Comparison of ENCODE assay signal across 9 cellular contexts in genomic region chr13:20567881-20568528, GRCh38. TPM values are rescaled to one million over a fixed set of nuclear protein-coding genes. Genes with fewer than 3 reads are reported as not detected.
DNase-seq lines count a peak whose midpoint lies in the region; ATAC-seq and TF ChIP-seq lines count a peak whose summit lies in the region.
"Had no signal": no experiment of that assay in that cellular context is flagged by ENCODE, and none has a peak within 500 bp of the region (broad histone marks: within the 10 kb centered on the region; RNA-seq: fewer than 3 reads in every experiment).

No MANE protein-coding gene starts in this region.

- H3K23me2 ChIP-seq in H9 (ENCODE audit: insufficient read length, low read depth, low read length, poor library complexity, severe bottlenecking), result peaks cover 10% of the 10 kb centered on the region

- H3K27me3 Mint-ChIP-seq in H9 (ENCODE audit: low read depth) (peaks cover 16% of the 10 kb centered on the region), glutamatergic neuron (ENCODE audit: unreplicated experiment) (peaks cover 5% of the 10 kb centered on the region)

- H3K27ac Mint-ChIP-seq in H9 (peak overlapping the region; percentile 85 to 92 (median 89); a peak in 3 of 7 replicates), glutamatergic neuron (ENCODE audit: unreplicated experiment) (peak overlapping the region; percentile 94)

- no peaks in the 10 kb centered on the region for H3K4me1 ChIP-seq in H9 (ENCODE audit: insufficient read depth, low read length)
- H3K4me1 ChIP-seq in skeletal muscle tissue (ENCODE audit: control insufficient read depth in 3 of 3, insufficient read depth in 3 of 3, low read length in 3 of 3), result peaks cover 3 to 9% (median 6%) of the 10 kb centered on the region in 3 donors

- no peak overlapping the region for H3K23ac ChIP-seq in H9 (ENCODE audit: insufficient read length, low read depth, low read length)

- TF ChIP-seq CTCF in H9 (conservative IDR thresholded peaks at IDR 0.05) (no peak), WI38 (IDR thresholded peaks at IDR 0.05; ENCODE audit: low read depth, low read length) (no peak), glutamatergic neuron (IDR thresholded peaks at IDR 0.05; ENCODE audit: partially characterized antibody, unreplicated experiment) (no peak)

- no peak overlapping the region for H3K14ac ChIP-seq in H9 (ENCODE audit: insufficient read depth, low read length)

- no peaks in the 10 kb centered on the region for H3K79me1 ChIP-seq in H9 (ENCODE audit: insufficient read depth, low read depth, low read length, poor library complexity, severe bottlenecking)

- no peak overlapping the region for H2AFZ ChIP-seq in H9 (ENCODE audit: low read length)

- H3K9me3 Mint-ChIP-seq in H9 (peaks cover 20 to 25% of the 10 kb centered on the region in 2 experiments), glutamatergic neuron (ENCODE audit: unreplicated experiment) (peaks cover 12% of the 10 kb centered on the region)

- H2BK15ac ChIP-seq in H9 (ENCODE audit: low read depth, low read length), result no peak overlapping the region

- no peak overlapping the region for H3K56ac ChIP-seq in H9 (ENCODE audit: insufficient read length, low read depth, low read length)

- H3K4me2 ChIP-seq in H9 (ENCODE audit: insufficient read depth, insufficient read length, low read length), result peak overlapping the region; percentile 82

- no peak overlapping the region for H2BK12ac ChIP-seq in H9 (ENCODE audit: insufficient read length, low read depth, low read length)

- peak overlapping the region; percentile 84 to 93 for H3K4me3 Mint-ChIP-seq in H9
- H3K4me3 Mint-ChIP-seq in glutamatergic neuron (ENCODE audit: unreplicated experiment), result peak overlapping the region; percentile 97

- no peak overlapping the region for H4K5ac ChIP-seq in H9 (ENCODE audit: insufficient read length, low read depth, low read length)

- ATAC-seq in HG03354 (IDR thresholded peaks at IDR 0.05; ENCODE audit: poor library complexity, severe bottlenecking, unreplicated experiment), result no peak

- peaks cover 0 to 2% (median 0%) of the 10 kb centered on the region in 3 donors for H3K36me3 ChIP-seq in skeletal muscle tissue (ENCODE audit: control insufficient read depth in 3 of 3, insufficient read depth in 3 of 3, low read length in 3 of 3)

- H3K79me2 ChIP-seq in H9 (ENCODE audit: insufficient read depth, low read length), result no peaks in the 10 kb centered on the region

- no peak overlapping the region for H2BK120ac ChIP-seq in H9 (ENCODE audit: low read depth, low read length, poor library complexity, severe bottlenecking)

- no peak overlapping the region for H3T11ph ChIP-seq in H9 (ENCODE audit: low read length)

- H4K8ac ChIP-seq in H9 (replicated peaks; ENCODE audit: insufficient read length, low read depth, low read length), result no peak overlapping the region

- H2AK5ac ChIP-seq in H9 (ENCODE audit: insufficient read length, low read length), result no peak overlapping the region

- no peaks in the 10 kb centered on the region for H4K20me1 ChIP-seq in H9 (ENCODE audit: control insufficient read depth, insufficient read depth, insufficient read length)

- no peak overlapping the region for H3K18ac ChIP-seq in H9 (ENCODE audit: insufficient read length, low read depth, low read length)

- H2BK20ac ChIP-seq in H9 (ENCODE audit: low read depth, low read length, poor library complexity, severe bottlenecking), result no peak overlapping the region

- no peak overlapping the region for H2BK5ac ChIP-seq in H9 (ENCODE audit: insufficient read length, low read length)

- no peaks in the 10 kb centered on the region for H3K27me3 ChIP-seq in H9 (ENCODE audit: insufficient read depth, low read length)
- H3K27me3 ChIP-seq in skeletal muscle tissue (ENCODE audit: control insufficient read depth in 3 of 3, insufficient read depth in 3 of 3, low read length in 3 of 3), result no peaks in the 10 kb centered on the region

- H4K91ac ChIP-seq in H9 (ENCODE audit: insufficient read length, low read depth, low read length), result no peak overlapping the region

- H3K36me3 Mint-ChIP-seq in H9 (ENCODE audit: insufficient read depth in 1 of 3, low read depth in 3 of 3), result peaks cover 4 to 23% (median 12%) of the 10 kb centered on the region in 3 experiments
- peaks cover 12% of the 10 kb centered on the region for H3K36me3 Mint-ChIP-seq in glutamatergic neuron (ENCODE audit: unreplicated experiment)

- H3K27ac ChIP-seq in H9 (ENCODE audit: insufficient read length, low read depth, low read length) (no peak overlapping the region), skeletal muscle tissue (ENCODE audit: low read depth, low read length) (peak overlapping the region; percentile 89)

- H3K9ac ChIP-seq in H9 (ENCODE audit: extremely low read depth, insufficient read length, low read length), result no peak overlapping the region
- H3K9ac ChIP-seq in skeletal muscle tissue (ENCODE audit: low read depth in 1 of 3, low read length in 3 of 3), result peak overlapping the region; percentile 90 to 94 (median 90)

- WGBS in H9 (ENCODE audit: extremely low coverage, insufficient read length, low lambda C conversion rate), result no CpG with 5 or more reads among the region's 9 CpGs

- H3K9me3 ChIP-seq in H9 (ENCODE audit: control insufficient read depth, low read depth, low read length) (no peaks in the 10 kb centered on the region), skeletal muscle tissue (ENCODE audit: control insufficient read depth in 3 of 3, low read length in 3 of 3) (no peaks in the 10 kb centered on the region)

- no peak overlapping the region for H3K4ac ChIP-seq in H9 (ENCODE audit: low read depth, low read length)

- DNase-seq in H9 (no peak), glutamatergic neuron (no peak), NOMO-1 treated with dmso at 0.1 percent for 144 hours (lab: John Stamatoyannopoulos, UW; ENCODE audit: unreplicated experiment) (no peak), NCI-H69 (lab: John Stamatoyannopoulos, UW) (no peak), MV-4-11 (lab: John Stamatoyannopoulos, UW) (no peak)
- DNase-seq: NCI-H2171 treated with DMSO at 0.1 percent for 48 hours had no signal

- H3K4me3 ChIP-seq in WI38 (ENCODE audit: low read depth, low read length) (peak overlapping the region; percentile 62), skeletal muscle tissue (ENCODE audit: low read length in 3 of 3) (peak overlapping the region; percentile 91 to 98 (median 91))

- H3K4me1 Mint-ChIP-seq in H9, result peaks cover 8 to 12% of the 10 kb centered on the region in 2 experiments
- peaks cover 5% of the 10 kb centered on the region for H3K4me1 Mint-ChIP-seq in glutamatergic neuron (ENCODE audit: low read depth, unreplicated experiment)

RNA-seq across cellular contexts. Expression of gene IFT88, which starts 1.0 kb away (rescaled TPM):
- total RNA-seq in H9 (2021) (5.2 and 5.6 TPM in 2 replicates), glutamatergic neuron (ENCODE audit: unreplicated experiment) (8.7 TPM), skeletal muscle tissue (14.6 TPM)

RNA-seq across cellular contexts. Expression of gene CRYL1, which starts 42.3 kb away (rescaled TPM):
- total RNA-seq in H9 (2021) (3.2 and 3.7 TPM in 2 replicates), glutamatergic neuron (ENCODE audit: unreplicated experiment) (1.1 TPM), skeletal muscle tissue (29.2 TPM)
